ENCODE assay signal across 19 cellular contexts in the genomic region with DNA sequence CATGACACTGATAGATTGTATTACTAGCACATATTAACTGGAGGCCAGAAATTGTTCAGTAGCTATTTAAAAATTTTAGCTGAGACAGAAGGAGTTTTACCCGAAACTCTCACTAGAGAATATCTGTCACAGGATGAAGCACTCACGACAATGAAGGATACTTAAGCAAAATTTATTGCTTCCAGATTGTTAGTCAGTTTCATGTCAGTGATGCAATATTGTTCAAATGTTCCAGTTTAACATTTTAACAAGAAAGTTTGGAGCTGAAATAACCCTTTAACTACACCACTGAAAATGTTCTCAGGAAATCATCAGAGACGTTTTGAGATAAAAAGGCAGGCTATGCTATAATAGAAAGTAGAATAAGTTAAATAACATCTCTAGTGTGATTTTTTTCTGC. TPM values are rescaled to one million over a fixed set of nuclear protein-coding genes. Genes with fewer than 3 reads are reported as not detected.
"Had no signal": no experiment of that assay in that cellular context is flagged by ENCODE, and none has a peak within 500 bp of the region (broad histone marks: within the 10 kb centered on the region; RNA-seq: fewer than 3 reads in every experiment).

No MANE protein-coding gene starts in this region.

- H3K9me3 ChIP-seq: esophagus squamous epithelium, tibial nerve, uterus had no signal

- H3K27ac ChIP-seq: esophagus squamous epithelium, tibial nerve, uterus, VCaP had no signal

- H3K36me3 ChIP-seq: esophagus squamous epithelium, tibial nerve, uterus had no signal

- H3K4me1 ChIP-seq: esophagus squamous epithelium, tibial nerve, uterus had no signal

- H3K27me3 ChIP-seq: esophagus squamous epithelium, tibial nerve, uterus had no signal

- DNase-seq: activated CD4-positive, alpha-beta T cell treated with anti-CD3 and anti-CD28 coated beads, Interleukin-2, amount 50 U/mL, for 1 hour; activated CD4-positive, CD25-positive, alpha-beta regulatory T cell treated with anti-CD3 and anti-CD28 coated beads, Interleukin-2, amount 50 U/mL, for 72 hours; activated CD8-positive, alpha-beta memory T cell treated with anti-CD3 and anti-CD28 coated beads, Interleukin-2, amount 50 U/mL, for 4 hours; activated effector memory CD4-positive, alpha-beta T cell treated with Interleukin-2 at 50 U/mL for 16 hours; activated naive CD4-positive, alpha-beta T cell treated with anti-CD3 and anti-CD28 coated beads, Interleukin-2, amount 10 ng/mL, durations not matched to agents 7 days and 5 days; activated T-cell treated with anti-CD3 and anti-CD28 coated beads, Interleukin-2, amount 50 U/mL, for 4 hours; effector CD8-positive, alpha-beta T cell; esophagus squamous epithelium; hypothalamus; islet precursor cell; mammary epithelial cell; stimulated activated naive CD8-positive, alpha-beta T cell treated with anti-CD3 and anti-CD28 coated beads, Interleukin-15, Interleukin-2, amounts not matched to agents 100 U/mL and 50 U/mL, for 24 hours; T-helper 2 cell; uterus had no signal

- H3K4me3 ChIP-seq: esophagus squamous epithelium, tibial nerve, uterus had no signal

- FAIRE-seq: frontal cortex had no signal

- ATAC-seq: activated T-cell treated with anti-CD3 and anti-CD28 coated beads, Interleukin-2, amount 50 U/mL, for 4 hours; left lobe of liver; stimulated activated naive CD8-positive, alpha-beta T cell treated with anti-CD3 and anti-CD28 coated beads, Interleukin-15, Interleukin-2, amounts not matched to agents 100 U/mL and 50 U/mL, for 24 hours had no signal

RNA-seq across cellular contexts. Expression of a gene that starts 15.0 kb away (rescaled TPM):
- total RNA-seq: mononuclear cell had no signal
